In genomic region chr3:96000963-96001362, GRCh38 we compare ENCODE assay signal across 22 cellular contexts.
"Had no signal": no experiment of that assay in that cellular context is flagged by ENCODE, and none has a peak within 500 bp of the region (broad histone marks: within the 10 kb centered on the region; RNA-seq: fewer than 3 reads in every experiment).

No MANE protein-coding gene starts in this region.

- H3K9me3 ChIP-seq: right atrium auricular region, transverse colon had no signal

- H3K36me3 ChIP-seq: breast epithelium, right atrium auricular region, spleen, transverse colon had no signal

- ATAC-seq: activated CD8-positive, alpha-beta T cell treated with anti-CD3 and anti-CD28 coated beads for 36 hours; activated naive CD8-positive, alpha-beta T cell treated with anti-CD3 and anti-CD28 coated beads, Interleukin-2, amount 50 U/mL, for 24 hours; activated T-cell treated with anti-CD3 and anti-CD28 coated beads, Interleukin-2, amount 50 U/mL, for 4 hours; activated T-helper 17 cell treated with anti-CD3 and anti-CD28 coated beads, Interleukin-2, amount 50 U/mL, for 72 hours; WTC11 had no signal

- DNase-seq: activated CD4-positive, alpha-beta T cell treated with anti-CD3 and anti-CD28 coated beads for 1 hour; activated CD4-positive, alpha-beta T cell treated with anti-CD3 and anti-CD28 coated beads, Interleukin-2, amount 50 U/mL, for 1 hour; activated CD8-positive, alpha-beta T cell treated with anti-CD3 and anti-CD28 coated beads for 36 hours; activated gamma-delta T cell treated with Interleukin-2 at 50 U/mL for 16 hours; activated naive CD4-positive, alpha-beta T cell treated with anti-CD3 and anti-CD28 coated beads, Interleukin-2, amount 50 U/mL, for 16 hours; activated naive CD8-positive, alpha-beta T cell treated with anti-CD3 and anti-CD28 coated beads, Interleukin-2, amount 50 U/mL, for 24 hours; activated T-cell treated with anti-CD3 and anti-CD28 coated beads, Interleukin-2, amount 50 U/mL, for 4 hours; central memory CD4-positive, alpha-beta T cell; dermis blood vessel endothelial cell; effector CD8-positive, alpha-beta T cell; naive B cell; nephron progenitor cell; occipital lobe; spleen; stimulated activated naive CD4-positive, alpha-beta T cell; T-helper 2 cell; transverse colon had no signal

- H3K27ac ChIP-seq: breast epithelium, parathyroid adenoma, right atrium auricular region, spleen, transverse colon had no signal

- H3K4me1 ChIP-seq: breast epithelium, parathyroid adenoma, right atrium auricular region, spleen, transverse colon had no signal

- H3K27me3 ChIP-seq: breast epithelium, right atrium auricular region, spleen, transverse colon had no signal

- H3K4me3 ChIP-seq: breast epithelium, right atrium auricular region, spleen, transverse colon had no signal
